In the genomic region with DNA sequence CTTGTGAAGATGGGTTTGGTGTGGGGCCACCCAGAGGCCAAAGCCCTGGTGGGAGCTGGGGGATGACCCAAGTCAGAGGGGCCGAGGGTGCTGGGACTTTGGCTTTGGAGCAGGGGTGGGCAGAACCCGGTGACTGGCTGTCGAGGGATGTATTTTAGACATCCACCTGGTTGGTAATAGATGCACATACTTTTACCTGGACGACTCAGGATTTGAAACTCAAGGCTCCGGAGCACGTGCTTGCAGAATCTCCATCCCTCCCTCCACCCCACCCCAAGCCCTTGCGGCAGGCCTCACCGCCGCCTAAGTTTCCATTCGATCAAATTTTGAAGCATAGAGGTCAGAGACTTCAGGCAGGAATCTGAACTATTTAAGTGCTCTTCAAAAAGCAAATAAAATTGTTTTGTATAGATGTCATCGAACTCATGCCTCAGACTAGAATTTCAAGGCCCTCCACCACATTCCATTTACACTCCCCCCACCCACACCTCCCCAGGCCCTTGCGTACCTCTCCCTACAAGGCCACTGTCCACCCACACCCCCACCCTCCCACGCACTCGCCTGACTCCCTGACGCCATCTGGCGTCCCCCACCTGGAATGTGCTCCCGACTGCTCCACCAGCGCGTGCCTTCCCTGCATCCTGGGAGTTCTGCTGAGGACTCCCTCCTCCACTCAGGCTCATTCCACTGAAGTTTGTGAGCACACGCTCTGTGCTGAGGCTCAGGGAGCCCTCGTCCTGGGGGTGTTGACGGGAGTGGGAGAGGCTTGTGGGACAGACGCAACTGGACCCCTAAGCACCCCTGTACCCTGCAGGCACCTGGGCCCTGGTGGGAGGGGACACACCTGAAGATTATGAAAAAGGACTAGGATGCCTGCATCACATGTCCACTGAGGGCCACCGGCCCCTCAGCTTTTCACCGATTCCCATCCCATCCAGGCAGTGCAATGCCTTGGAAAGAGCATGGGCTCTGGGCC, we compare ENCODE assay signal across 9 cellular contexts. TPM values are rescaled to one million over a fixed set of nuclear protein-coding genes. Genes with fewer than 3 reads are reported as not detected.
DNase-seq lines count a peak whose midpoint lies in the region; ATAC-seq and TF ChIP-seq lines count a peak whose summit lies in the region.
"Had no signal": no experiment of that assay in that cellular context is flagged by ENCODE, and none has a peak within 500 bp of the region (broad histone marks: within the 10 kb centered on the region; RNA-seq: fewer than 3 reads in every experiment).

No MANE protein-coding gene starts in this region.

- TF ChIP-seq POLR2A in adrenal gland (IDR thresholded peaks at IDR 0.05), result peak; percentile 13 to 44
- no peak for TF ChIP-seq POLR2A in sigmoid colon (IDR thresholded peaks at IDR 0.05)

- no peaks in the 10 kb centered on the region for H3K27me3 ChIP-seq in adrenal gland
- no peaks in the 10 kb centered on the region for H3K27me3 ChIP-seq in right cardiac atrium (ENCODE audit: control insufficient read depth, insufficient read depth)
- H3K27me3 ChIP-seq in sigmoid colon, result no peaks in the 10 kb centered on the region

- no peak overlapping the region for H3K4me3 ChIP-seq in adrenal gland
- H3K4me3 ChIP-seq in right cardiac atrium (ENCODE audit: low read length), result no peak overlapping the region
- no peak overlapping the region for H3K4me3 ChIP-seq in sigmoid colon

- peak; percentile 14 to 63 (median 44) for TF ChIP-seq CTCF in adrenal gland (IDR thresholded peaks at IDR 0.05)
- peak in 2 of 4 experiments; percentile 15 to 59 for TF ChIP-seq CTCF in sigmoid colon (IDR thresholded peaks at IDR 0.05)

- ATAC-seq in right cardiac atrium (peak; percentile 54 to 66), HG03159 (IDR thresholded peaks at IDR 0.05; ENCODE audit: unreplicated experiment) (no peak)

- peaks cover 0 to 30% of the 10 kb centered on the region in 2 donors for H3K36me3 ChIP-seq in adrenal gland (replicated peaks in 1 of 2)
- peaks cover 0 to 4% (median 0%) of the 10 kb centered on the region in 4 donors for H3K36me3 ChIP-seq in sigmoid colon

- H3K4me1 ChIP-seq in adrenal gland (replicated peaks in 1 of 2) (peaks cover 42 to 62% of the 10 kb centered on the region in 2 donors), right cardiac atrium (ENCODE audit: control insufficient read depth, insufficient read depth, low read length) (peaks cover 20% of the 10 kb centered on the region), sigmoid colon (peaks cover 0 to 85% (median 84%) of the 10 kb centered on the region in 4 donors)

- TF ChIP-seq EP300 in sigmoid colon (IDR thresholded peaks at IDR 0.05), result peak; percentile 43 to 100 (median 86)

- WGBS in adrenal gland, 4 donors, result 32 to 43% (median 38%) methylated on average over 8 to 25 of the region's 25 CpGs
- WGBS in right cardiac atrium, result 54% methylated on average over 25 of the region's 25 CpGs
- WGBS in sigmoid colon, 2 donors, result 69 to 82% methylated on average over 25 of the region's 25 CpGs

- intact Hi-C loops in adrenal gland (cut with DNase I) (loop anchor here in 1 of 2 donors (10.0 kb wide), 1 partner anchor 128 kb away; the partner anchor contains the start of gene DUSP1), right cardiac atrium (cut with DNase I) (loop anchor here in 2 of 4 donors (10.0 kb wide), 2 partner anchors 128 to 188 kb away; partner anchors contain the start of gene DUSP1 (in 2 of the 2)), sigmoid colon (cut with DNase I) (loop anchor here (1.0 to 10.0 kb wide), 3 partner anchors 29 to 348 kb away; no protein-coding TSS in a partner anchor)

- H3K9me3 ChIP-seq in adrenal gland (replicated peaks in 1 of 3) (no peaks in the 10 kb centered on the region), right cardiac atrium (ENCODE audit: control insufficient read depth, low read length) (no peaks in the 10 kb centered on the region), sigmoid colon (no peaks in the 10 kb centered on the region)

- DNase-seq in SHP77 (lab: John Stamatoyannopoulos, UW) (peak; percentile 16 to 18), SHP77 treated with DMSO at 0.1 percent for 48 hours (lab: John Stamatoyannopoulos, UW) (no peak), adrenal gland (peak; percentile 91 to 97 (median 95)), right cardiac atrium (peak; percentile 76 to 92 (median 90)), sigmoid colon (peak; percentile 97), epidermal melanocyte (ENCODE audit: insufficient read length, low spot score) (no peak), GM19240 (ENCODE audit: insufficient read length, low spot score) (no peak)
- DNase-seq: DND-41 had no signal

- peak overlapping the region; percentile 91 to 97 (median 94) for H3K27ac ChIP-seq in adrenal gland
- H3K27ac ChIP-seq in right cardiac atrium (ENCODE audit: low read length), result peak overlapping the region; percentile 57
- peak overlapping the region; percentile 87 to 96 (median 90) for H3K27ac ChIP-seq in sigmoid colon

RNA-seq across cellular contexts. Expression of gene RPL26L1, which starts 56.4 kb away (rescaled TPM):
- total RNA-seq in adrenal gland (10 to 100 TPM; 11.9 to 58.8 (median 41.6) TPM), right cardiac atrium (10 to 100 TPM; 20.2 to 28.9 (median 25.3) TPM), sigmoid colon (10 to 100 TPM; 11.6 to 30.9 (median 25.4) TPM)
- polyA plus RNA-seq in adrenal gland (10 to 100 TPM; 28.5 to 94.8 (median 54.4) TPM), right cardiac atrium (58.8 TPM), sigmoid colon (10 to 100 TPM; 31.2 to 70.9 (median 41.8) TPM)

Comparison
In these comparisons a context has a peak if more than half of its experiments do, and no peak if none do; other contexts are left out.
1. DNase-seq: peak in SHP77 (2 of 2), adrenal gland (7 of 7), right cardiac atrium (3 of 3) and sigmoid colon (single experiment); none in SHP77 treated with DMSO at 0.1 percent for 48 hours (single experiment), epidermal melanocyte (single experiment) and GM19240 (single experiment).
2. POLR2A ChIP-seq: peak in adrenal gland (2 of 2); none in sigmoid colon (0 of 2).
3. Peak in every context shown above with its lines, with median percentiles within 50 percentile points of each other: H3K27ac ChIP-seq.